8 cellular contexts compared by ENCODE assay signal in genomic region chr11:64688534-64688982, GRCh38. TPM values are rescaled to one million over a fixed set of nuclear protein-coding genes. Genes with fewer than 3 reads are reported as not detected.
A peak's percentile ranks its signal among the peaks of the same experiment; 100 is the strongest.
DNase-seq lines count a peak whose midpoint lies in the region; ATAC-seq, FAIRE-seq and TF ChIP-seq lines count a peak whose summit lies in the region.

No MANE protein-coding gene starts in this region.

- H3K4me3 ChIP-seq in kidney (ENCODE audit: low read length in 2 of 2) = peak overlapping the region; percentile 69 to 84

- no peaks in the 10 kb centered on the region for H3K36me3 ChIP-seq in kidney (ENCODE audit: control insufficient read depth in 1 of 2, insufficient read depth in 2 of 2, low read length in 2 of 2)

- DNase-seq in GM12891 (ENCODE audit: insufficient read length, low spot score) (peak; percentile 86), NCI-H446 treated with DMSO at 0.1 percent for 48 hours (lab: John Stamatoyannopoulos, UW) (peak; percentile 88), kidney (peak; percentile 93)
- DNase-seq in activated CD4-positive, CD25-positive, alpha-beta regulatory T cell treated with anti-CD3 and anti-CD28 coated beads, Interleukin-2, amount 50 U/mL, for 16 hours (ENCODE audit: low read depth, low spot score) = peak; percentile 79
- peak; percentile 83 for DNase-seq in central memory CD4-positive, alpha-beta T cell
- peak; percentile 77 to 96 (median 90) for DNase-seq in stimulated activated CD4-positive, alpha-beta T cell treated with anti-CD3 and anti-CD28 coated beads, Interleukin-12 subunit alpha, Interleukin-12 subunit beta, amount 100 ng/mL, for 48 hours (ENCODE audit: low read depth in 2 of 3, low spot score in 1 of 3)

- FAIRE-seq in GM12891 (lab: Jason Lieb, UNC) (peak; percentile 90), kidney (lab: Jason Lieb, UNC) (no peak)

- intact Hi-C loops in kidney (cut with DNase I) = no loop called here

- ATAC-seq in HG03139 (IDR thresholded peaks at IDR 0.05; ENCODE audit: unreplicated experiment) = peak; percentile 82
- ATAC-seq in GM21390 (IDR thresholded peaks at IDR 0.05; ENCODE audit: unreplicated experiment) = no peak

- no peaks in the 10 kb centered on the region for H3K9me3 ChIP-seq in kidney (ENCODE audit: control insufficient read depth in 1 of 2, low read length in 2 of 2)

- TF ChIP-seq POLR2A in GM12891 (IDR thresholded peaks at IDR 0.05; ENCODE audit: low read depth, low read length) = no peak

- peak; percentile 84 for TF ChIP-seq CTCF in kidney (IDR thresholded peaks at IDR 0.05; ENCODE audit: borderline replicate concordance, extremely low read depth, insufficient read depth)

- H3K9ac ChIP-seq in kidney (ENCODE audit: low read length in 2 of 2) = peak overlapping the region in 1 of 2 donors; percentile 63

- H3K27ac ChIP-seq in kidney (ENCODE audit: low read depth in 2 of 2, low read length in 2 of 2) = no peak overlapping the region

- H3K4me1 ChIP-seq in kidney (ENCODE audit: control insufficient read depth in 1 of 2, insufficient read depth in 1 of 2, low read depth in 1 of 2, low read length in 2 of 2) = peaks cover 0 to 2% of the 10 kb centered on the region in 2 donors

TF ChIP-seq in GM12891, 5 proteins besides CTCF, POLR2A, EP300 and RAD21:
- TF ChIP-seq SPI1 (IDR thresholded peaks at IDR 0.05; ENCODE audit: low read depth, low read length) = no peak
- TF ChIP-seq POLR2AphosphoS5 (IDR thresholded peaks at IDR 0.05; ENCODE audit: low read depth, low read length) = no peak
- TF ChIP-seq PAX5 (IDR thresholded peaks at IDR 0.05; ENCODE audit: insufficient read depth, low read length, severe bottlenecking) = no peak
- TF ChIP-seq TAF1 (IDR thresholded peaks at IDR 0.05; ENCODE audit: low read depth, low read length) = no peak
- peak; percentile 57; the same call in 1 of the 2 replicates for TF ChIP-seq POU2F2 (IDR thresholded peaks at IDR 0.05; ENCODE audit: low read depth, low read length)

RNA-seq across cellular contexts. Expression of gene NRXN2, which starts 34.4 kb away (rescaled TPM):
- 0.71 TPM for polyA plus RNA-seq in GM12891 (2012; ENCODE audit: low read depth, missing spikeins)
- 13.3 TPM for total RNA-seq in kidney
- polyA plus RNA-seq in kidney (ENCODE audit: insufficient read depth, low read depth, low replicate concordance) = 22.0 TPM

RNA-seq across cellular contexts. Expression of gene RASGRP2, which starts 55.4 kb away (rescaled TPM):
- 3.8 TPM for polyA plus RNA-seq in GM12891 (2012; ENCODE audit: low read depth, missing spikeins)
- 42.6 TPM for total RNA-seq in kidney
- 14.1 TPM for polyA plus RNA-seq in kidney (ENCODE audit: insufficient read depth, low read depth, low replicate concordance)
